In genomic region chr3:136044980-136045745, GRCh38 we compare ENCODE assay signal across 2 cellular contexts.
TF ChIP-seq lines count a peak whose summit lies in the region.

No MANE protein-coding gene starts in this region.

TF ChIP-seq in H1, 55 proteins besides CTCF, POLR2A, EP300 and RAD21:
- no peak for TF ChIP-seq USF2 (IDR thresholded peaks at IDR 0.05; ENCODE audit: low read length)
- no peak for TF ChIP-seq CHD2 (IDR thresholded peaks at IDR 0.05; ENCODE audit: low read length)

TF ChIP-seq in HepG2, 621 proteins besides CTCF, POLR2A, EP300 and RAD21:
- TF ChIP-seq ZNF562 (CRISPR knock-in tag; IDR thresholded peaks at IDR 0.05; ENCODE audit: borderline replicate concordance): no peak
- no peak for TF ChIP-seq MBD4 (IDR thresholded peaks at IDR 0.05; ENCODE audit: borderline replicate concordance, low read length)
- no peak for TF ChIP-seq ZNF580 (CRISPR knock-in tag; IDR thresholded peaks at IDR 0.05; ENCODE audit: borderline replicate concordance, low read depth)
- TF ChIP-seq MBNL3 (CRISPR knock-in tag; conservative IDR thresholded peaks at IDR 0.05): no peak
- TF ChIP-seq ZNF10 (CRISPR knock-in tag; IDR thresholded peaks at IDR 0.05; ENCODE audit: borderline replicate concordance, low read depth): no peak
- no peak for TF ChIP-seq KLF12 (CRISPR knock-in tag; IDR thresholded peaks at IDR 0.05; ENCODE audit: borderline replicate concordance)
- TF ChIP-seq ZBTB37 (CRISPR knock-in tag; IDR thresholded peaks at IDR 0.05): no peak
- no peak for TF ChIP-seq CSRNP2 (CRISPR knock-in tag; conservative IDR thresholded peaks at IDR 0.05; ENCODE audit: low read depth)
- TF ChIP-seq FOXO4 (CRISPR knock-in tag; conservative IDR thresholded peaks at IDR 0.05): no peak
- TF ChIP-seq ATF2 (CRISPR knock-in tag; IDR thresholded peaks at IDR 0.05): no peak
TF ChIP-seq in HepG2: peak in this region for 0.
